Comparison of ENCODE assay signal across 1 cellular context in the genomic region with DNA sequence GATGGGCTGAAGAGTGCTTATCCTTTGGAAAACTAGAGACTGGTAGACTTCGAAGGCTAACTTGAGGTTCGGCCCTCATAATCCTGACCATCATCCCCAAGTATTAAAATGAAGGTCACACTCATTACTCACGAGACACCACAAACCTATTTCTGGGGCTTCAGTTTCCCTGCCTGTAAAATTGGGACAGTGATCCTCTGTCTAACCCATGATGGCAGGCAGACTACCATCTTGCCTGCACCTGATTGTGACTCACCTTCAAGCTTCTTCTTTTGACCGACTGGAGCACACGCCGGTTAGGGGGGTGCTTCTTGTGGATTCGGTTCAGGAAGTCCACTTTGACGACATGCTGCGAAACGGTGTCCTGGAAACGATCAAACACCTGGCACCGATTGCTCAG.
TF ChIP-seq lines count a peak whose summit lies in the region.

No MANE protein-coding gene starts in this region.

TF ChIP-seq in WTC11, 78 proteins besides CTCF, POLR2A, EP300 and RAD21 (continued from another document):
- TF ChIP-seq, protein P1, sequence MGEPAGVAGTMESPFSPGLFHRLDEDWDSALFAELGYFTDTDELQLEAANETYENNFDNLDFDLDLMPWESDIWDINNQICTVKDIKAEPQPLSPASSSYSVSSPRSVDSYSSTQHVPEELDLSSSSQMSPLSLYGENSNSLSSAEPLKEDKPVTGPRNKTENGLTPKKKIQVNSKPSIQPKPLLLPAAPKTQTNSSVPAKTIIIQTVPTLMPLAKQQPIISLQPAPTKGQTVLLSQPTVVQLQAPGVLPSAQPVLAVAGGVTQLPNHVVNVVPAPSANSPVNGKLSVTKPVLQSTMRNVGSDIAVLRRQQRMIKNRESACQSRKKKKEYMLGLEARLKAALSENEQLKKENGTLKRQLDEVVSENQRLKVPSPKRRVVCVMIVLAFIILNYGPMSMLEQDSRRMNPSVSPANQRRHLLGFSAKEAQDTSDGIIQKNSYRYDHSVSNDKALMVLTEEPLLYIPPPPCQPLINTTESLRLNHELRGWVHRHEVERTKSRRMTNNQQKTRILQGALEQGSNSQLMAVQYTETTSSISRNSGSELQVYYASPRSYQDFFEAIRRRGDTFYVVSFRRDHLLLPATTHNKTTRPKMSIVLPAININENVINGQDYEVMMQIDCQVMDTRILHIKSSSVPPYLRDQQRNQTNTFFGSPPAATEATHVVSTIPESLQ (CRISPR knock-in tag; IDR thresholded peaks at IDR 0.05): no peak
- TF ChIP-seq, protein P2, sequence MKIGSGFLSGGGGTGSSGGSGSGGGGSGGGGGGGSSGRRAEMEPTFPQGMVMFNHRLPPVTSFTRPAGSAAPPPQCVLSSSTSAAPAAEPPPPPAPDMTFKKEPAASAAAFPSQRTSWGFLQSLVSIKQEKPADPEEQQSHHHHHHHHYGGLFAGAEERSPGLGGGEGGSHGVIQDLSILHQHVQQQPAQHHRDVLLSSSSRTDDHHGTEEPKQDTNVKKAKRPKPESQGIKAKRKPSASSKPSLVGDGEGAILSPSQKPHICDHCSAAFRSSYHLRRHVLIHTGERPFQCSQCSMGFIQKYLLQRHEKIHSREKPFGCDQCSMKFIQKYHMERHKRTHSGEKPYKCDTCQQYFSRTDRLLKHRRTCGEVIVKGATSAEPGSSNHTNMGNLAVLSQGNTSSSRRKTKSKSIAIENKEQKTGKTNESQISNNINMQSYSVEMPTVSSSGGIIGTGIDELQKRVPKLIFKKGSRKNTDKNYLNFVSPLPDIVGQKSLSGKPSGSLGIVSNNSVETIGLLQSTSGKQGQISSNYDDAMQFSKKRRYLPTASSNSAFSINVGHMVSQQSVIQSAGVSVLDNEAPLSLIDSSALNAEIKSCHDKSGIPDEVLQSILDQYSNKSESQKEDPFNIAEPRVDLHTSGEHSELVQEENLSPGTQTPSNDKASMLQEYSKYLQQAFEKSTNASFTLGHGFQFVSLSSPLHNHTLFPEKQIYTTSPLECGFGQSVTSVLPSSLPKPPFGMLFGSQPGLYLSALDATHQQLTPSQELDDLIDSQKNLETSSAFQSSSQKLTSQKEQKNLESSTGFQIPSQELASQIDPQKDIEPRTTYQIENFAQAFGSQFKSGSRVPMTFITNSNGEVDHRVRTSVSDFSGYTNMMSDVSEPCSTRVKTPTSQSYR (CRISPR knock-in tag; IDR thresholded peaks at IDR 0.05): no peak
- TF ChIP-seq, protein P3, sequence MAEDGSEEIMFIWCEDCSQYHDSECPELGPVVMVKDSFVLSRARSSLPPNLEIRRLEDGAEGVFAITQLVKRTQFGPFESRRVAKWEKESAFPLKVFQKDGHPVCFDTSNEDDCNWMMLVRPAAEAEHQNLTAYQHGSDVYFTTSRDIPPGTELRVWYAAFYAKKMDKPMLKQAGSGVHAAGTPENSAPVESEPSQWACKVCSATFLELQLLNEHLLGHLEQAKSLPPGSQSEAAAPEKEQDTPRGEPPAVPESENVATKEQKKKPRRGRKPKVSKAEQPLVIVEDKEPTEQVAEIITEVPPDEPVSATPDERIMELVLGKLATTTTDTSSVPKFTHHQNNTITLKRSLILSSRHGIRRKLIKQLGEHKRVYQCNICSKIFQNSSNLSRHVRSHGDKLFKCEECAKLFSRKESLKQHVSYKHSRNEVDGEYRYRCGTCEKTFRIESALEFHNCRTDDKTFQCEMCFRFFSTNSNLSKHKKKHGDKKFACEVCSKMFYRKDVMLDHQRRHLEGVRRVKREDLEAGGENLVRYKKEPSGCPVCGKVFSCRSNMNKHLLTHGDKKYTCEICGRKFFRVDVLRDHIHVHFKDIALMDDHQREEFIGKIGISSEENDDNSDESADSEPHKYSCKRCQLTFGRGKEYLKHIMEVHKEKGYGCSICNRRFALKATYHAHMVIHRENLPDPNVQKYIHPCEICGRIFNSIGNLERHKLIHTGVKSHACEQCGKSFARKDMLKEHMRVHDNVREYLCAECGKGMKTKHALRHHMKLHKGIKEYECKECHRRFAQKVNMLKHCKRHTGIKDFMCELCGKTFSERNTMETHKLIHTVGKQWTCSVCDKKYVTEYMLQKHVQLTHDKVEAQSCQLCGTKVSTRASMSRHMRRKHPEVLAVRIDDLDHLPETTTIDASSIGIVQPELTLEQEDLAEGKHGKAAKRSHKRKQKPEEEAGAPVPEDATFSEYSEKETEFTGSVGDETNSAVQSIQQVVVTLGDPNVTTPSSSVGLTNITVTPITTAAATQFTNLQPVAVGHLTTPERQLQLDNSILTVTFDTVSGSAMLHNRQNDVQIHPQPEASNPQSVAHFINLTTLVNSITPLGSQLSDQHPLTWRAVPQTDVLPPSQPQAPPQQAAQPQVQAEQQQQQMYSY (CRISPR knock-in tag; IDR thresholded peaks at IDR 0.05): no peak
- TF ChIP-seq ZNF671 (CRISPR knock-in tag; IDR thresholded peaks at IDR 0.05) (no peak), CREB1 (CRISPR knock-in tag; IDR thresholded peaks at IDR 0.05) (no peak)
